In the genomic region with DNA sequence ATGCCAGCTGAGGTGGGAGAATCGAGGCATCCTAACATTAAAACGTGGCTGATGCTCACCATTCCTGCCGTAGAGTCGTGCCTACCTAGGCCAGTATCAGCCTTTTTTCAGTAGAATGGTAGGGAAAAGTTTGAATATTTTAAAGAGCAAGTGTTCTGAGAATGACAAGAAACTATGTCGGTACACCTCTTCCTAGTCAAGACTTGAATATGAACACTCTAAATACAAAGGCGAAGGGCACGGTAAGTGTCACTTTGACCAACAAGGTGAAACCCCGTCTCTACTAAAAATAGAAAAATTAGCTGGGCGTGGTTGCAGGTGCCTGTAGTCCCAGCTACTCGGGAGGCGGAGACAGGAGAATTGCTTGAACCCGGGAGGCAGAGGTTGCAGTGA, we compare ENCODE assay signal across 7 cellular contexts. TPM values are rescaled to one million over a fixed set of nuclear protein-coding genes. Genes with fewer than 3 reads are reported as not detected.
DNase-seq lines count a peak whose midpoint lies in the region; ATAC-seq and TF ChIP-seq lines count a peak whose summit lies in the region.

No MANE protein-coding gene starts in this region.

- no peak overlapping the region for H2BK12ac ChIP-seq in H9 (ENCODE audit: insufficient read length, low read depth, low read length)

- H2BK20ac ChIP-seq in H9 (ENCODE audit: low read depth, low read length, poor library complexity, severe bottlenecking), result no peak overlapping the region

- no peak for DNase-seq in H9
- DNase-seq in activated B cell treated with CpG ODN at 0.5 μM for 24 hours, result no peak
- no peak for DNase-seq in stomach
- no peak for DNase-seq in COLO668 (lab: John Stamatoyannopoulos, UW; ENCODE audit: unreplicated experiment)
- DNase-seq in head of caudate nucleus, result no peak

- H3K4me3 ChIP-seq in iPS-18a (ENCODE audit: low read length) (peak overlapping the region; percentile 98), stomach (peak overlapping the region; percentile 73 to 96 (median 92))

- peaks cover 2% of the 10 kb centered on the region for H3K79me1 ChIP-seq in H9 (ENCODE audit: insufficient read depth, low read depth, low read length, poor library complexity, severe bottlenecking)

- peaks cover 4% of the 10 kb centered on the region for H3K23me2 ChIP-seq in H9 (ENCODE audit: insufficient read length, low read depth, low read length, poor library complexity, severe bottlenecking)

- H2BK120ac ChIP-seq in H9 (ENCODE audit: low read depth, low read length, poor library complexity, severe bottlenecking), result no peak overlapping the region

- intact Hi-C loops in activated B cell treated with CpG ODN at 0.5 μM for 24 hours (cut with micrococcal nuclease), result loop anchor here (2.0 to 5.0 kb wide), 5 partner anchors 182 to 1824 kb away; partner anchors contain the start of genes LRP11, PCMT1 and ZBTB2
- intact Hi-C loops in stomach (cut with DNase I; ENCODE audit: low total_unique reads), result no loop called here
- intact Hi-C loops in head of caudate nucleus (cut with DNase I), result loop anchor here (5.0 to 10.0 kb wide), 2 partner anchors 80 to 298 kb away; partner anchors contain the start of genes KATNA1 and LRP11

- H3K36me3 ChIP-seq in iPS-18a (ENCODE audit: control insufficient read depth, low read depth, low read length), result peaks cover 3% of the 10 kb centered on the region
- no peaks in the 10 kb centered on the region for H3K36me3 ChIP-seq in stomach

- H3K4me1 ChIP-seq in H9 (ENCODE audit: insufficient read depth, low read length) (no peaks in the 10 kb centered on the region), iPS-18a (ENCODE audit: control insufficient read depth, low read depth, low read length) (no peaks in the 10 kb centered on the region), stomach (peaks cover 6 to 36% (median 27%) of the 10 kb centered on the region in 4 donors)

- no peak for ATAC-seq in activated B cell treated with CpG ODN at 0.5 μM for 24 hours (ENCODE audit: low read depth)
- no peak for ATAC-seq in HG02678 (IDR thresholded peaks at IDR 0.05; ENCODE audit: unreplicated experiment)

- TF ChIP-seq CTCF in H9 (conservative IDR thresholded peaks at IDR 0.05) (no peak), activated B cell treated with CpG ODN at 0.5 μM for 24 hours (IDR thresholded peaks at IDR 0.05) (no peak), stomach (IDR thresholded peaks at IDR 0.05) (no peak)

- no peak overlapping the region for H2BK5ac ChIP-seq in H9 (ENCODE audit: insufficient read length, low read length)

- TF ChIP-seq POLR2A in stomach (IDR thresholded peaks at IDR 0.05), result no peak

- H3K4me2 ChIP-seq in H9 (ENCODE audit: insufficient read depth, insufficient read length, low read length), result peak overlapping the region; percentile 89

- H3K56ac ChIP-seq in H9 (ENCODE audit: insufficient read length, low read depth, low read length), result no peak overlapping the region

- peaks cover 0 to 1% (median 0%) of the 10 kb centered on the region in 3 experiments; a peak in 2 of 7 replicates for H3K36me3 Mint-ChIP-seq in H9 (ENCODE audit: insufficient read depth in 1 of 3, low read depth in 3 of 3)
- peaks cover 8% of the 10 kb centered on the region for H3K36me3 Mint-ChIP-seq in activated B cell treated with CpG ODN at 0.5 μM for 24 hours (ENCODE audit: low read depth)

- H3K27ac ChIP-seq in H9 (ENCODE audit: insufficient read length, low read depth, low read length), result no peak overlapping the region
- H3K27ac ChIP-seq in iPS-18a (ENCODE audit: low read length), result no peak overlapping the region
- H3K27ac ChIP-seq in stomach, result peak overlapping the region; percentile 85 to 97 (median 94)

- H2AFZ ChIP-seq in H9 (ENCODE audit: low read length), result no peak overlapping the region

- peaks cover 4% of the 10 kb centered on the region for H3K27me3 Mint-ChIP-seq in H9 (ENCODE audit: low read depth)
- no peaks in the 10 kb centered on the region for H3K27me3 Mint-ChIP-seq in activated B cell treated with CpG ODN at 0.5 μM for 24 hours

- no peak overlapping the region for H3K23ac ChIP-seq in H9 (ENCODE audit: insufficient read length, low read depth, low read length)

- H3K18ac ChIP-seq in H9 (ENCODE audit: insufficient read length, low read depth, low read length), result no peak overlapping the region

- peak overlapping the region; percentile 90 to 91 for H3K4me3 Mint-ChIP-seq in H9
- peak overlapping the region; percentile 93 for H3K4me3 Mint-ChIP-seq in activated B cell treated with CpG ODN at 0.5 μM for 24 hours

- no peak overlapping the region for H2AK5ac ChIP-seq in H9 (ENCODE audit: insufficient read length, low read length)

- TF ChIP-seq EP300 in stomach (IDR thresholded peaks at IDR 0.05), result no peak

- no peak overlapping the region for H3T11ph ChIP-seq in H9 (ENCODE audit: low read length)

- H2BK15ac ChIP-seq in H9 (ENCODE audit: low read depth, low read length), result no peak overlapping the region

- no CpG with 5 or more reads among the region's 12 CpGs for WGBS in H9 (ENCODE audit: extremely low coverage, insufficient read length, low lambda C conversion rate)
- 19 to 34% (median 23%) methylated on average over 12 of the region's 12 CpGs for WGBS in stomach, 5 donors

- H3K9me3 Mint-ChIP-seq in H9 (no peaks in the 10 kb centered on the region), activated B cell treated with CpG ODN at 0.5 μM for 24 hours (no peaks in the 10 kb centered on the region)

- H4K91ac ChIP-seq in H9 (ENCODE audit: insufficient read length, low read depth, low read length), result no peak overlapping the region

- H3K14ac ChIP-seq in H9 (ENCODE audit: insufficient read depth, low read length), result peak overlapping the region; percentile 92; the same call in 1 of the 2 replicates

- H3K27ac Mint-ChIP-seq in H9 (peak overlapping the region in 2 of 3 experiments; percentile 44 to 97; a peak in 1 of 7 replicates), activated B cell treated with CpG ODN at 0.5 μM for 24 hours (peak overlapping the region; percentile 81)

- H4K8ac ChIP-seq in H9 (replicated peaks; ENCODE audit: insufficient read length, low read depth, low read length), result no peak overlapping the region

- no peaks in the 10 kb centered on the region for H4K20me1 ChIP-seq in H9 (ENCODE audit: control insufficient read depth, insufficient read depth, insufficient read length)

- H3K79me2 ChIP-seq in H9 (ENCODE audit: insufficient read depth, low read length), result peaks cover 11% of the 10 kb centered on the region; the same call in 1 of the 2 replicates

- POLR2A ChIA-PET in activated B cell treated with CpG ODN at 0.5 μM for 24 hours (lab: Charles Lee), result interaction anchor here (0.7 kb wide), 1 partner anchor 21 kb away, joined by 4 read pairs; the partner anchor contains the start of gene PPIL4

- H3K4me1 Mint-ChIP-seq in H9, result peaks cover 11 to 13% of the 10 kb centered on the region in 2 experiments
- H3K4me1 Mint-ChIP-seq in activated B cell treated with CpG ODN at 0.5 μM for 24 hours, result peaks cover 22% of the 10 kb centered on the region

- no peak overlapping the region for H3K4ac ChIP-seq in H9 (ENCODE audit: low read depth, low read length)

- H3K27me3 ChIP-seq in H9 (ENCODE audit: insufficient read depth, low read length), result no peaks in the 10 kb centered on the region
- peaks cover 8% of the 10 kb centered on the region for H3K27me3 ChIP-seq in iPS-18a (ENCODE audit: control insufficient read depth, insufficient read depth, low read length)
- no peaks in the 10 kb centered on the region for H3K27me3 ChIP-seq in stomach

- CTCF ChIA-PET in activated B cell treated with CpG ODN at 0.5 μM for 24 hours (lab: Charles Lee), result no interaction called here

- H3K9ac ChIP-seq in H9 (ENCODE audit: extremely low read depth, insufficient read length, low read length), result peak overlapping the region; percentile 95
- H3K9ac ChIP-seq in iPS-18a (ENCODE audit: low read length), result peak overlapping the region; percentile 89

- H4K5ac ChIP-seq in H9 (ENCODE audit: insufficient read length, low read depth, low read length), result no peak overlapping the region

- H3K9me3 ChIP-seq in H9 (ENCODE audit: control insufficient read depth, low read depth, low read length), result no peaks in the 10 kb centered on the region
- no peaks in the 10 kb centered on the region for H3K9me3 ChIP-seq in iPS-18a (ENCODE audit: control insufficient read depth, low read depth, low read length)
- no peaks in the 10 kb centered on the region for H3K9me3 ChIP-seq in stomach

RNA-seq across cellular contexts. Expression of gene GINM1, which starts 1.0 kb away (rescaled TPM):
- total RNA-seq in H9 (2021), result 22.7 and 24.5 TPM in 2 replicates
- 15.4 and 18.0 TPM in 2 replicates for total RNA-seq in activated B cell treated with CpG ODN at 0.5 μM for 24 hours
- total RNA-seq in stomach, result 10 to 100 TPM in 3 of 5 donors, 1 to 10 TPM in 2; 3.2 to 61.6 (median 30.6) TPM
- 10 to 100 TPM; 16.0 to 31.9 (median 24.6) TPM for polyA plus RNA-seq in stomach

RNA-seq across cellular contexts. Expression of gene PPIL4, which starts 21.3 kb away (rescaled TPM):
- total RNA-seq in H9 (2021) (36.9 and 38.0 TPM in 2 replicates), activated B cell treated with CpG ODN at 0.5 μM for 24 hours (20.9 and 24.0 TPM in 2 replicates), stomach (10 to 100 TPM in 3 of 5 donors, 1 to 10 TPM in 2; 7.6 to 59.7 (median 35.1) TPM)
- polyA plus RNA-seq in stomach, result 10 to 100 TPM; 12.4 to 20.0 (median 12.8) TPM

Comparison
In these comparisons a context has a peak if more than half of its experiments do, and no peak if none do; other contexts are left out.
1. H3K27ac ChIP-seq: peak in stomach (5 of 5); none in H9 (single experiment) and iPS-18a (single experiment).